ENCODE assay signal across 16 cellular contexts in genomic region chr10:100881552-100882250, GRCh38. TPM values are rescaled to one million over a fixed set of nuclear protein-coding genes. Genes with fewer than 3 reads are reported as not detected.
DNase-seq lines count a peak whose midpoint lies in the region; ATAC-seq and TF ChIP-seq lines count a peak whose summit lies in the region.
"Had no signal": no experiment of that assay in that cellular context is flagged by ENCODE, and none has a peak within 500 bp of the region (broad histone marks: within the 10 kb centered on the region; RNA-seq: fewer than 3 reads in every experiment).

No MANE protein-coding gene starts in this region.

- intact Hi-C loops in spleen (cut with DNase I; ENCODE audit: low total_unique reads) = no loop called here

- TF ChIP-seq CTCF in SK-N-SH (IDR thresholded peaks at IDR 0.05) = no peak
- no peak for TF ChIP-seq CTCF in spleen (IDR thresholded peaks at IDR 0.05 in 8 of 11, conservative IDR thresholded peaks at IDR 0.05 in 3 of 11)

- DNase-seq in SK-N-SH = no peak
- peak; percentile 46 for DNase-seq in RPMI7951 (ENCODE audit: low read depth)
- DNase-seq in left kidney (ENCODE audit: low read depth, low spot score) = peak; percentile 31
- no peak for DNase-seq in stimulated activated CD4-positive, alpha-beta T cell treated with anti-CD3 and anti-CD28 coated beads, Interleukin-15, amount 100 ng/mL, for 24 hours
- no peak for DNase-seq in spleen
- no peak for DNase-seq in NCI-H2171 (lab: John Stamatoyannopoulos, UW)
- DNase-seq: activated naive CD4-positive, alpha-beta T cell; lower lobe of right lung; NCI-H1436 treated with DMSO at 0.1 percent for 48 hours; NCI-H526 treated with DMSO at 0.1 percent for 48 hours; psoas muscle; Right ventricle myocardium superior; thyroid gland had no signal

- ATAC-seq in SK-N-SH treated with all-trans-retinoic acid at 6 μM for 48 hours = no peak
- ATAC-seq: psoas muscle had no signal

- POLR2A ChIA-PET in SK-N-SH (lab: Yijun Ruan, JAX) = interaction anchor here (0.7 to 1.0 kb wide), 2 partner anchors 22 to 32 kb away, joined by 3 read pairs; no protein-coding TSS in a partner anchor

- H3K4me2 ChIP-seq in SK-N-SH (no peak overlapping the region), skeletal muscle satellite cell (ENCODE audit: low read length) (peak overlapping the region; percentile 69)

- peaks cover 3% of the 10 kb centered on the region for H3F3A ChIP-seq in SK-N-SH (replicated peaks; ENCODE audit: insufficient read depth)

- H3K27me3 ChIP-seq in SK-N-SH (ENCODE audit: insufficient read depth) (no peaks in the 10 kb centered on the region), skeletal muscle satellite cell (ENCODE audit: control insufficient read depth, insufficient read depth, low read length) (peaks cover 4% of the 10 kb centered on the region), spleen (replicated peaks in 1 of 7) (peaks cover 0 to 11% (median 0%) of the 10 kb centered on the region in 7 donors)
- H3K27me3 ChIP-seq: thyroid gland had no signal

- no peak for TF ChIP-seq POLR2A in spleen (IDR thresholded peaks at IDR 0.05)

- H3K36me3 ChIP-seq in SK-N-SH (replicated peaks in 1 of 2; ENCODE audit: control insufficient read depth in 1 of 2, insufficient read depth in 2 of 2, low read length in 1 of 2) (no peaks in the 10 kb centered on the region), skeletal muscle satellite cell (ENCODE audit: insufficient read depth, low read length) (no peaks in the 10 kb centered on the region), spleen (no peaks in the 10 kb centered on the region)
- H3K36me3 ChIP-seq: lower lobe of right lung, thyroid gland had no signal

- no peak overlapping the region for H2AFZ ChIP-seq in SK-N-SH (ENCODE audit: low read depth)

- no peak for TF ChIP-seq RAD21 in SK-N-SH (IDR thresholded peaks at IDR 0.05; ENCODE audit: low read length)

- peak overlapping the region in 1 of 2 experiments; percentile 67; a peak in 2 of 4 replicates for H3K27ac ChIP-seq in SK-N-SH (ENCODE audit: low read depth in 2 of 2, low read length in 1 of 2)
- H3K27ac ChIP-seq in spleen = peak overlapping the region in 4 of 8 donors; percentile 4 to 44 (median 30)
- H3K27ac ChIP-seq: 22Rv1, lower lobe of right lung, psoas muscle, thyroid gland had no signal

- no peaks in the 10 kb centered on the region for H4K20me1 ChIP-seq in SK-N-SH (ENCODE audit: insufficient read depth)

- no peaks in the 10 kb centered on the region for H3K9me2 ChIP-seq in SK-N-SH

- H3K79me2 ChIP-seq in SK-N-SH (ENCODE audit: insufficient read depth) = no peaks in the 10 kb centered on the region

- no peak for TF ChIP-seq EP300 in SK-N-SH (IDR thresholded peaks at IDR 0.05; ENCODE audit: borderline replicate concordance in 1 of 2, low read depth in 1 of 2, low read length in 1 of 2)

- no peak overlapping the region for H3K9ac ChIP-seq in SK-N-SH
- H3K9ac ChIP-seq in skeletal muscle satellite cell (ENCODE audit: low read depth, low read length) = peak overlapping the region; percentile 55

- H3K4me3 ChIP-seq in SK-N-SH (ENCODE audit: low read depth in 2 of 2, low read length in 1 of 2) = no peak overlapping the region
- H3K4me3 ChIP-seq in skeletal muscle satellite cell (ENCODE audit: low read length) = no peak overlapping the region
- H3K4me3 ChIP-seq in spleen = no peak overlapping the region
- H3K4me3 ChIP-seq: lower lobe of right lung, psoas muscle, thyroid gland had no signal

- H3K9me3 ChIP-seq in SK-N-SH (no peaks in the 10 kb centered on the region), skeletal muscle satellite cell (replicated peaks; ENCODE audit: low read length) (no peaks in the 10 kb centered on the region), spleen (no peaks in the 10 kb centered on the region)
- H3K9me3 ChIP-seq: lower lobe of right lung, psoas muscle, thyroid gland had no signal

- CTCF ChIA-PET in SK-N-SH (lab: Yijun Ruan, JAX) = interaction anchor here (0.8 to 15.7 kb wide), 8 partner anchors 10 to 319 kb away, joined by 3 to 267 read pairs (median 5); partner anchors contain the start of gene PAX2

- peaks cover 0 to 32% of the 10 kb centered on the region in 2 experiments; a peak in 2 of 4 replicates for H3K4me1 ChIP-seq in SK-N-SH (ENCODE audit: control insufficient read depth in 1 of 2, insufficient read depth in 2 of 2, low read depth in 1 of 2, low read length in 1 of 2)
- peaks cover 32% of the 10 kb centered on the region for H3K4me1 ChIP-seq in skeletal muscle satellite cell (ENCODE audit: control insufficient read depth, insufficient read depth, low read length)
- H3K4me1 ChIP-seq in spleen = peaks cover 0 to 38% (median 14%) of the 10 kb centered on the region in 6 donors
- H3K4me1 ChIP-seq: psoas muscle had no signal

- WGBS in SK-N-SH (ENCODE audit: low lambda C conversion rate) = 59% methylated on average over 5 of the region's 5 CpGs
- 44 to 74% (median 68%) methylated on average over 4 to 5 of the region's 5 CpGs for WGBS in spleen, 5 donors

TF ChIP-seq in SK-N-SH treated with all-trans-retinoic acid at 6 μM for 48 hours, 23 proteins besides CTCF, POLR2A, EP300 and RAD21:
- TF ChIP-seq ZNF565 (CRISPR knock-in tag; conservative IDR thresholded peaks at IDR 0.05; ENCODE audit: low read depth) = no peak
- TF ChIP-seq ZFP3 (CRISPR knock-in tag; IDR thresholded peaks at IDR 0.05) = peak; percentile 78; the same call in 1 of the 2 replicates
TF ChIP-seq in SK-N-SH treated with all-trans-retinoic acid at 6 μM for 48 hours: peak in this region for 1.

TF ChIP-seq in SK-N-SH, 30 proteins besides CTCF, POLR2A, EP300 and RAD21:
- no peak for TF ChIP-seq RXRA (IDR thresholded peaks at IDR 0.05; ENCODE audit: borderline replicate concordance, low read depth)
- no peak for TF ChIP-seq IRF3 (IDR thresholded peaks at IDR 0.05; ENCODE audit: low read depth, low read length)
- TF ChIP-seq TAF1 (IDR thresholded peaks at IDR 0.05; ENCODE audit: borderline replicate concordance, low read depth, low read length) = no peak
- TF ChIP-seq NFIC (IDR thresholded peaks at IDR 0.05; ENCODE audit: borderline replicate concordance) = no peak
- no peak for TF ChIP-seq FOSL2 (IDR thresholded peaks at IDR 0.05; ENCODE audit: borderline replicate concordance, low read depth)
- TF ChIP-seq, protein P1, sequence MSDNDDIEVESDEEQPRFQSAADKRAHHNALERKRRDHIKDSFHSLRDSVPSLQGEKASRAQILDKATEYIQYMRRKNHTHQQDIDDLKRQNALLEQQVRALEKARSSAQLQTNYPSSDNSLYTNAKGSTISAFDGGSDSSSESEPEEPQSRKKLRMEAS (IDR thresholded peaks at IDR 0.05; ENCODE audit: low read depth) = no peak
- TF ChIP-seq GABPA (IDR thresholded peaks at IDR 0.05; ENCODE audit: low read depth) = no peak
- TF ChIP-seq JUND (IDR thresholded peaks at IDR 0.05) = no peak
- no peak for TF ChIP-seq FOXJ3 (CRISPR knock-in tag; IDR thresholded peaks at IDR 0.05)
- no peak for TF ChIP-seq MXI1 (IDR thresholded peaks at IDR 0.05; ENCODE audit: low read depth, low read length)
- TF ChIP-seq MEF2A (IDR thresholded peaks at IDR 0.05; ENCODE audit: borderline replicate concordance, low read depth) = no peak

RNA-seq across cellular contexts. Expression of gene SLF2, which starts 31.1 kb away (rescaled TPM):
- 6.3 and 7.5 TPM in 2 replicates for polyA plus RNA-seq in SK-N-SH (2012; rRNA removed)
- polyA plus RNA-seq in SK-N-SH (2012; cell fraction: cytosol; rRNA removed) = 4.9 and 5.0 TPM in 2 replicates
- polyA plus RNA-seq in SK-N-SH (2012; cell fraction: nucleus; rRNA removed) = 20.7 and 25.6 TPM in 2 replicates
- 20.5 and 23.1 TPM in 2 replicates for total RNA-seq in RPMI7951 (2014; rRNA removed; shearing (Covaris generic))
- total RNA-seq in skeletal muscle satellite cell (2012; rRNA removed) = 21.6 and 30.4 TPM in 2 replicates
- total RNA-seq in spleen = 10 to 100 TPM; 33.5 to 90.9 (median 66.5) TPM
- 10 to 100 TPM; 11.5 to 16.9 (median 14.5) TPM for polyA plus RNA-seq in spleen

Comparison
In these comparisons a context has a peak if more than half of its experiments do, and no peak if none do; other contexts are left out.
1. DNase-seq: peak in RPMI7951 (single experiment) and left kidney (single experiment); none in SK-N-SH (single experiment), stimulated activated CD4-positive, alpha-beta T cell treated with anti-CD3 and anti-CD28 coated beads, Interleukin-15, amount 100 ng/mL, for 24 hours (single experiment), spleen (single experiment) and NCI-H2171 (single experiment).